1 cellular context compared by ENCODE assay signal in the genomic region with DNA sequence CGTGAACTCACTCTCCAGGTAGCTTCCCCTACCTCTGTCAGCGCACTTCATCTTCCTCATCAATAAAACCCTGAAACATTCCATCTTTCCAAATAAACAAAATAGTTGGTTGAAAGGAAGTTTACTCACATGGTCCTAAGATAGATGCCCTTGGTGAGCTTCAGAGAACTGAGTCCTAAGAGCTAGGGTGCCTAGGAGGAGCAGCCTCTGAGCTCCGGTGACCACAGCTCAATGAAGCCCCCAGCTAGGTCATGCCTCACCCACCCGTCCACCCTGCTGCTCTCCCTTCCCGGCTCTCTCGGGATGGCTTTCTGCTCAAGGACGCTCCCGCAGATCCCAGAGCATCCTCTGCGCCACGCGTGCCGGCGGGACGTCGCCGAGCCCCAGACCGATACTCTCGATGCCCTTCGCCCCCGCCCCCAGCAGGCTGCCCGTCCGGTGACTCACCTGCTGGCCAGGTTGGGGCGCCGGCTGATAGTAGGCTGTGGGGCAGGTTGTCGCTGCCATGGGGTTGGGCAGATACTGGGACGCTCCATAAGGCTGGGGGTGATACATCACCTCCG.
TF ChIP-seq lines count a peak whose summit lies in the region.

No MANE protein-coding gene starts in this region.

TF ChIP-seq in SK-N-SH, 30 proteins besides CTCF, POLR2A, EP300 and RAD21 (continued from another document):
- TF ChIP-seq MXI1 (IDR thresholded peaks at IDR 0.05; ENCODE audit: low read depth, low read length): no peak
- no peak for TF ChIP-seq POLR2AphosphoS5 (IDR thresholded peaks at IDR 0.05; ENCODE audit: low read depth, low read length)
- TF ChIP-seq, protein P1, sequence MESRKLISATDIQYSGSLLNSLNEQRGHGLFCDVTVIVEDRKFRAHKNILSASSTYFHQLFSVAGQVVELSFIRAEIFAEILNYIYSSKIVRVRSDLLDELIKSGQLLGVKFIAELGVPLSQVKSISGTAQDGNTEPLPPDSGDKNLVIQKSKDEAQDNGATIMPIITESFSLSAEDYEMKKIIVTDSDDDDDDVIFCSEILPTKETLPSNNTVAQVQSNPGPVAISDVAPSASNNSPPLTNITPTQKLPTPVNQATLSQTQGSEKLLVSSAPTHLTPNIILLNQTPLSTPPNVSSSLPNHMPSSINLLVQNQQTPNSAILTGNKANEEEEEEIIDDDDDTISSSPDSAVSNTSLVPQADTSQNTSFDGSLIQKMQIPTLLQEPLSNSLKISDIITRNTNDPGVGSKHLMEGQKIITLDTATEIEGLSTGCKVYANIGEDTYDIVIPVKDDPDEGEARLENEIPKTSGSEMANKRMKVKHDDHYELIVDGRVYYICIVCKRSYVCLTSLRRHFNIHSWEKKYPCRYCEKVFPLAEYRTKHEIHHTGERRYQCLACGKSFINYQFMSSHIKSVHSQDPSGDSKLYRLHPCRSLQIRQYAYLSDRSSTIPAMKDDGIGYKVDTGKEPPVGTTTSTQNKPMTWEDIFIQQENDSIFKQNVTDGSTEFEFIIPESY (IDR thresholded peaks at IDR 0.05; ENCODE audit: borderline replicate concordance, low read depth): no peak
